Comparison of ENCODE assay signal across 14 cellular contexts in the genomic region with DNA sequence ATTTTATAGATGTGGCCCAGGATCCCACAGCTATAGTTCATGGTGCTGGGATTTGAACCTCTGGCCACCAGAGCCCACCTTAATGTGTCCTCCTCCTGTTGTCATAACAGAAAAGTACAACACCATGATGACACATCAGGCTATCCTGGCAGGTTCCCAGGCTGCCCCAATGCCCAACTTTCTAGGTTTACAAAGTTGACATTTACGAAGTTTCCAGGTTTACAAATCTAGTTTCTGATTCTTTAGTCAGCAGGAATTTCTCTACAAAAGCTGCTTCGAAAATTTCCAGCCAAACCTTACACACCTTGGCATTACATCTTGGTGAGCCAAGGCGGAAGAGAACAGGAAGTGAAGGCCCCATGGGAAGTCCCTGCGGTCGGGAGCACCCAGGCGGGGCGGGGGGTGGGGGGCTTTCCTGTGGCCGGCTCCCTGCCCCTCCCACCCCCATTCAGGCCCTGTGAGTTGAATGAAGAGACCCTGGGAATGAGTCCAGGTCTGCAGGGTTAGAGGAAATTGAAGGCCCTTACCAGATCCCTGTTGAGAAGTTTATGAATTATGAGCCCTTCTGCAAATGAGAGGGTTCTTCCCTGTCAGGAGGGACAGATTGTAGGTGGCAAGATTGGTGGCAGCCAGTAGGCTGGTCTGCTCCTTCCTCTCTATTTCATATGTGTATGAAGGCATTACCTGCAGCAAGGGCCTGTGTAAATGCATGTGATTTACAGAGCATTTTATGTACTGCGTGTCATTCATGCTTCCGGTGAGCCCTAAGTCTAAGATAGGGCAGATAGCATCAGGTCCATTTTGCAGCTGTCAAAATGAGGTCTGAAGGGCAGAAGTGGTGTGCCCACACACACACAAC. TPM values are rescaled to one million over a fixed set of nuclear protein-coding genes. Genes with fewer than 3 reads are reported as not detected.
DNase-seq lines count a peak whose midpoint lies in the region; ATAC-seq, FAIRE-seq and TF ChIP-seq lines count a peak whose summit lies in the region.
"Had no signal": no experiment of that assay in that cellular context is flagged by ENCODE, and none has a peak within 500 bp of the region (broad histone marks: within the 10 kb centered on the region; RNA-seq: fewer than 3 reads in every experiment).

No MANE protein-coding gene starts in this region.

- FAIRE-seq in GM12892 (lab: Jason Lieb, UNC) = no peak
- FAIRE-seq: G401.6 had no signal

- DNase-seq in GM13976 (ENCODE audit: low spot score) = peak; percentile 31
- DNase-seq in memory B cell (ENCODE audit: low spot score in 2 of 2) = peak in 1 of 2 donors; percentile 13
- no peak for DNase-seq in ascending aorta (ENCODE audit: low spot score in 2 of 2)
- no peak for DNase-seq in GM12892 (ENCODE audit: insufficient read length)
- DNase-seq: activated CD4-positive, alpha-beta T cell treated with anti-CD3 and anti-CD28 coated beads, Interleukin-2, amount 50 U/mL, for 48 hours; dorsolateral prefrontal cortex; IMR-90; right cardiac atrium had no signal

- intact Hi-C loops in ascending aorta (cut with DNase I) = no loop called here

- H3K27me3 ChIP-seq in ascending aorta = no peaks in the 10 kb centered on the region

- no peaks in the 10 kb centered on the region for H3K27me3 Mint-ChIP-seq in memory B cell

- H3K4me3 Mint-ChIP-seq in memory B cell = peak overlapping the region; percentile 21
- H3K4me3 Mint-ChIP-seq: GM23338 had no signal

- no peaks in the 10 kb centered on the region for H3K9me3 ChIP-seq in ascending aorta

- ATAC-seq in HG02623 (IDR thresholded peaks at IDR 0.05; ENCODE audit: unreplicated experiment) = peak; percentile 48
- ATAC-seq in memory B cell (ENCODE audit: low read depth) = peak; percentile 88
- ATAC-seq in GM18520 (IDR thresholded peaks at IDR 0.05; ENCODE audit: unreplicated experiment) = no peak
- no peak for ATAC-seq in SK-N-SH treated with all-trans-retinoic acid at 6 μM for 48 hours
- ATAC-seq: GM23338, right cardiac atrium had no signal

- H3K9me3 Mint-ChIP-seq in memory B cell = peaks cover 1% of the 10 kb centered on the region
- H3K9me3 Mint-ChIP-seq: GM23338 had no signal

- in situ Hi-C loops in GM13976 (cut with MboI; ENCODE audit: low sequenced_read_pairs, unreplicated experiment) = no loop called here

- H3K36me3 Mint-ChIP-seq in memory B cell = no peaks in the 10 kb centered on the region

- no peaks in the 10 kb centered on the region for H3K36me3 ChIP-seq in ascending aorta

- H3K27ac ChIP-seq in VCaP (peak overlapping the region; percentile 36; the same call in 1 of the 2 replicates), ascending aorta (no peak overlapping the region)
- H3K27ac ChIP-seq: dorsolateral prefrontal cortex had no signal

- H3K4me1 ChIP-seq in ascending aorta = no peaks in the 10 kb centered on the region

- peaks cover 14% of the 10 kb centered on the region for H3K4me1 Mint-ChIP-seq in memory B cell
- H3K4me1 Mint-ChIP-seq: GM23338 had no signal

- no peak for TF ChIP-seq POLR2A in GM12892 (IDR thresholded peaks at IDR 0.05; ENCODE audit: low read depth, low read length)

- no peak for TF ChIP-seq CTCF in GM13976 (IDR thresholded peaks at IDR 0.05; ENCODE audit: borderline replicate concordance, control extremely low read depth, extremely low read depth, insufficient read depth, missing control alignments)
- TF ChIP-seq CTCF in VCaP (conservative IDR thresholded peaks at IDR 0.05) = no peak
- TF ChIP-seq CTCF in ascending aorta (IDR thresholded peaks at IDR 0.05) = no peak

- no peak overlapping the region for H3K27ac Mint-ChIP-seq in memory B cell
- H3K27ac Mint-ChIP-seq: GM23338 had no signal

- no peak overlapping the region for H3K4me3 ChIP-seq in ascending aorta
- H3K4me3 ChIP-seq: dorsolateral prefrontal cortex, GM23338 had no signal

TF ChIP-seq in SK-N-SH treated with all-trans-retinoic acid at 6 μM for 48 hours, 23 proteins besides CTCF, POLR2A, EP300 and RAD21:
- TF ChIP-seq SNAI2 (CRISPR knock-in tag; IDR thresholded peaks at IDR 0.05) = no peak
- TF ChIP-seq ZC3H10 (CRISPR knock-in tag; IDR thresholded peaks at IDR 0.05) = no peak
- no peak for TF ChIP-seq CSDC2 (CRISPR knock-in tag; IDR thresholded peaks at IDR 0.05)
- TF ChIP-seq OSR1 (CRISPR knock-in tag; IDR thresholded peaks at IDR 0.05) = no peak
- TF ChIP-seq ESRRG (CRISPR knock-in tag; IDR thresholded peaks at IDR 0.05) = no peak
- no peak for TF ChIP-seq PATZ1 (CRISPR knock-in tag; IDR thresholded peaks at IDR 0.05; ENCODE audit: borderline replicate concordance)
- TF ChIP-seq PPARA (CRISPR knock-in tag; IDR thresholded peaks at IDR 0.05; ENCODE audit: borderline replicate concordance) = no peak
- TF ChIP-seq, protein P1, sequence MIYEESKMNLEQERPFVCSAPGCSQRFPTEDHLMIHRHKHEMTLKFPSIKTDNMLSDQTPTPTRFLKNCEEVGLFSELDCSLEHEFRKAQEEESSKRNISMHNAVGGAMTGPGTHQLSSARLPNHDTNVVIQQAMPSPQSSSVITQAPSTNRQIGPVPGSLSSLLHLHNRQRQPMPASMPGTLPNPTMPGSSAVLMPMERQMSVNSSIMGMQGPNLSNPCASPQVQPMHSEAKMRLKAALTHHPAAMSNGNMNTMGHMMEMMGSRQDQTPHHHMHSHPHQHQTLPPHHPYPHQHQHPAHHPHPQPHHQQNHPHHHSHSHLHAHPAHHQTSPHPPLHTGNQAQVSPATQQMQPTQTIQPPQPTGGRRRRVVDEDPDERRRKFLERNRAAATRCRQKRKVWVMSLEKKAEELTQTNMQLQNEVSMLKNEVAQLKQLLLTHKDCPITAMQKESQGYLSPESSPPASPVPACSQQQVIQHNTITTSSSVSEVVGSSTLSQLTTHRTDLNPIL (CRISPR knock-in tag; IDR thresholded peaks at IDR 0.05; ENCODE audit: low read depth) = no peak
- no peak for TF ChIP-seq TOX (CRISPR knock-in tag; IDR thresholded peaks at IDR 0.05; ENCODE audit: borderline replicate concordance)
- no peak for TF ChIP-seq TCF4 (CRISPR knock-in tag; IDR thresholded peaks at IDR 0.05; ENCODE audit: borderline replicate concordance)
- no peak for TF ChIP-seq BACH2 (CRISPR knock-in tag; IDR thresholded peaks at IDR 0.05; ENCODE audit: borderline replicate concordance)

RNA-seq across cellular contexts. Expression of gene IL1RN, which starts 11.1 kb away (rescaled TPM):
- not detected for total RNA-seq in ascending aorta
- not detected for polyA plus RNA-seq in GM12892 (2012; ENCODE audit: missing spikeins)
- total RNA-seq: GM23338, IMR-90 had no signal
- polyA plus RNA-seq: GM23338, IMR-90 had no signal

RNA-seq across cellular contexts. Expression of gene IL1F10, which starts 48.6 kb away (rescaled TPM):
- not detected for total RNA-seq in ascending aorta
- not detected for polyA plus RNA-seq in GM12892 (2012; ENCODE audit: missing spikeins)
- total RNA-seq: dorsolateral prefrontal cortex, GM23338, IMR-90, right cardiac atrium had no signal
- polyA plus RNA-seq: GM23338, IMR-90, right cardiac atrium had no signal

RNA-seq across cellular contexts. Expression of gene IL36RN, which starts 57.3 kb away (rescaled TPM):
- not detected for total RNA-seq in ascending aorta
- not detected for polyA plus RNA-seq in GM12892 (2012; ENCODE audit: missing spikeins)
- total RNA-seq: dorsolateral prefrontal cortex, GM23338, IMR-90, right cardiac atrium had no signal
- polyA plus RNA-seq: GM23338, IMR-90, right cardiac atrium had no signal

RNA-seq across cellular contexts. Expression of gene PSD4, which starts 57.4 kb away (rescaled TPM):
- total RNA-seq in ascending aorta = 11.2 TPM
- 34.7 TPM for polyA plus RNA-seq in GM12892 (2012; ENCODE audit: missing spikeins)

Comparison
In these comparisons a context has a peak if more than half of its experiments do, and no peak if none do; other contexts are left out.
1. ATAC-seq: peak in HG02623 (single experiment) and memory B cell (single experiment); none in GM18520 (single experiment) and SK-N-SH treated with all-trans-retinoic acid at 6 μM for 48 hours (single experiment).